Comparison of ENCODE assay signal across 29 cellular contexts in the genomic region with DNA sequence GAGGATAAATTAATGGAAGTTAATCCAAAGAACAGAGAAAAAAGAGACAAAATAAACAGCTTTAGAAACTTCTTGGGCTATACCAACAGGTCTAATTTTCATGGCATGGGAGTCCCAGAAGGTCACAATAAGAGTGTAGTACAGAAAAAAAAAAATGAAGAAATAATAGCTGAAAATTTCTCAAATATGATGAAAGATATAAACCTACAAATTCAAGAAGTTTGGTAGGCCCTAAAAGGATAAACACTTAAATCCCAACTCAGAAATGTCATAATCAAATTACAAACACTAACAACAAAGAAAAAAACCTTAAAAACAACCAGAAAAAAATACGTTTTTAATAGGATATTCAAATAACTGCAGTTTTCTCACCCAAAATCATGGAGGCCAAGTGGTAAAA.
"Had no signal": no experiment of that assay in that cellular context is flagged by ENCODE, and none has a peak within 500 bp of the region (broad histone marks: within the 10 kb centered on the region; RNA-seq: fewer than 3 reads in every experiment).

No MANE protein-coding gene starts in this region.

- H3K27ac ChIP-seq: adrenal gland, ascending aorta, body of pancreas, brain microvascular endothelial cell, breast epithelium, cardiac muscle cell had no signal

- H3K36me3 ChIP-seq: adrenal gland, ascending aorta, brain microvascular endothelial cell, breast epithelium, cardiac muscle cell had no signal

- H3K4me3 ChIP-seq: adrenal gland, ascending aorta, body of pancreas, breast epithelium, cardiac muscle cell had no signal

- H3K4me1 ChIP-seq: adrenal gland, body of pancreas, breast epithelium had no signal

- DNase-seq: activated effector memory CD4-positive, alpha-beta T cell treated with anti-CD3 and anti-CD28 coated beads, Interleukin-2, amount 50 U/mL, for 16 hours; activated effector memory CD4-positive, alpha-beta T cell treated with Interleukin-2 at 50 U/mL for 16 hours; activated gamma-delta T cell; activated gamma-delta T cell treated with Interleukin-2 at 50 U/mL for 16 hours; activated naive CD4-positive, alpha-beta T cell; activated naive CD4-positive, alpha-beta T cell treated with anti-CD3 and anti-CD28 coated beads for 36 hours; activated naive CD4-positive, alpha-beta T cell treated with anti-CD3 and anti-CD28 coated beads, Interleukin-2, amount 10 ng/mL, durations not matched to agents 7 days and 5 days; activated naive CD4-positive, alpha-beta T cell treated with anti-CD3 and anti-CD28 coated beads, Interleukin-2, amount 50 U/mL, for 16 hours; activated naive CD4-positive, alpha-beta T cell treated with Interleukin-2 at 50 U/mL for 16 hours; activated naive CD8-positive, alpha-beta T cell treated with anti-CD3 and anti-CD28 coated beads for 36 hours; activated naive CD8-positive, alpha-beta T cell treated with anti-CD3 and anti-CD28 coated beads, Interleukin-2, amount 10 ng/mL, durations not matched to agents 7 days and 5 days; activated naive CD8-positive, alpha-beta T cell treated with anti-CD3 and anti-CD28 coated beads, Interleukin-2, amount 50 U/mL, for 24 hours; activated T-cell treated with anti-CD3 and anti-CD28 coated beads, Interleukin-2, amount 50 U/mL, for 24 hours; activated T-cell treated with anti-CD3 and anti-CD28 coated beads, Interleukin-2, amount 50 U/mL, for 4 hours; activated T-cell treated with anti-CD3 and anti-CD28 coated beads, Interleukin-2, amount 50 U/mL, for 48 hours; activated T-cell treated with anti-CD3 and anti-CD28 coated beads, Interleukin-2, amount 50 U/mL, for 72 hours; adrenal gland; amniotic stem cell; amygdala; anterior cingulate cortex; aorta; body of pancreas; brain microvascular endothelial cell; caudate nucleus; central memory CD4-positive, alpha-beta T cell; cerebellar nuclear complex had no signal
